9 cellular contexts compared by ENCODE assay signal in the genomic region with DNA sequence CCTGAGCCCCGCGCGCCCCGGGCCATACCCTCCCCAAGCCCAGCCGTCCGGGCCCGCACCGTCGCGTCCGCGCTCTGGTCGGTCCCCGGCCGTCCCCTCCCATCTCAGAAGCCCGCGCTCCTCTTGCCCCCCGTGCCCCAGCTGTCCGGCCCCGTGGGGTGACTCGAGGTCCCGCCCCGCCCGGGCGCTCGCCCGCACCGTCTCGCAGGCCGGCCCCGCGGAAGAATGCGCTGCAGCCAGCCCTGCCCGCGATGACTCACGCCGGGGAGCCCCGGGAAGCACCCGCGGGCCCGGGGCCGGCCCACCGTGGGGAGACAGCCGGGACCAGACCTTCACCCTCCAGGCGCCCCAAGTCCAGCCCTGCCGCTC. TPM values are rescaled to one million over a fixed set of nuclear protein-coding genes. Genes with fewer than 3 reads are reported as not detected.
DNase-seq lines count a peak whose midpoint lies in the region; ATAC-seq and TF ChIP-seq lines count a peak whose summit lies in the region.
"Had no signal": no experiment of that assay in that cellular context is flagged by ENCODE, and none has a peak within 500 bp of the region (broad histone marks: within the 10 kb centered on the region; RNA-seq: fewer than 3 reads in every experiment).

No MANE protein-coding gene starts in this region.

- peaks cover 20% of the 10 kb centered on the region for H3K4me1 Mint-ChIP-seq in central memory CD8-positive, alpha-beta T cell

- TF ChIP-seq POLR2A in thyroid gland (IDR thresholded peaks at IDR 0.05) = no peak

- intact Hi-C loops in lower lobe of right lung (cut with DNase I) = no loop called here
- intact Hi-C loops in thyroid gland (cut with DNase I) = no loop called here

- peaks cover 22% of the 10 kb centered on the region for H3K36me3 ChIP-seq in RWPE2 (ENCODE audit: low read depth)
- H3K36me3 ChIP-seq in lower lobe of right lung = no peaks in the 10 kb centered on the region
- no peaks in the 10 kb centered on the region for H3K36me3 ChIP-seq in thyroid gland

- H3K36me3 Mint-ChIP-seq in central memory CD8-positive, alpha-beta T cell (ENCODE audit: insufficient read depth) = peaks cover 13% of the 10 kb centered on the region

- H3K27ac ChIP-seq in RWPE2 (ENCODE audit: poor library complexity, severe bottlenecking) (peak overlapping the region; percentile 93), lower lobe of right lung (peak overlapping the region; percentile 82), thyroid gland (peak overlapping the region in 1 of 3 donors; percentile 70), caudate nucleus (ENCODE audit: low read depth, low read length) (no peak overlapping the region)

- no peaks in the 10 kb centered on the region for H3K9me3 ChIP-seq in RWPE2 (ENCODE audit: severe bottlenecking)
- no peaks in the 10 kb centered on the region for H3K9me3 ChIP-seq in lower lobe of right lung
- no peaks in the 10 kb centered on the region for H3K9me3 ChIP-seq in thyroid gland

- H3K4me3 ChIP-seq in RWPE2 (ENCODE audit: severe bottlenecking) (peak overlapping the region; percentile 78), lower lobe of right lung (peak overlapping the region; percentile 62), thyroid gland (replicated peaks in 1 of 3) (peak overlapping the region in 2 of 3 donors; percentile 21 to 52)

- peak overlapping the region; percentile 81 for H3K4me3 Mint-ChIP-seq in central memory CD8-positive, alpha-beta T cell

- TF ChIP-seq CTCF in GM13976 (IDR thresholded peaks at IDR 0.05; ENCODE audit: borderline replicate concordance, control extremely low read depth, extremely low read depth, insufficient read depth, missing control alignments) (no peak), RWPE2 (IDR thresholded peaks at IDR 0.05; ENCODE audit: poor library complexity, severe bottlenecking) (no peak), lower lobe of right lung (IDR thresholded peaks at IDR 0.05) (no peak), thyroid gland (IDR thresholded peaks at IDR 0.05) (no peak)

- no peaks in the 10 kb centered on the region for H3K27me3 ChIP-seq in RWPE2 (ENCODE audit: insufficient read depth, poor library complexity, severe bottlenecking)
- H3K27me3 ChIP-seq in lower lobe of right lung (ENCODE audit: low read depth) = peaks cover 14% of the 10 kb centered on the region
- no peaks in the 10 kb centered on the region for H3K27me3 ChIP-seq in thyroid gland

- H3K9me3 Mint-ChIP-seq in central memory CD8-positive, alpha-beta T cell = no peaks in the 10 kb centered on the region
- H3K9me3 Mint-ChIP-seq: T-helper 1 cell treated with Interleukin-12 subunit alpha and Interleukin-12 subunit beta and Interleukin-4 antibody, amounts not matched to agents 30 μg/mL and 1 μg/mL, for 36 hours had no signal

- in situ Hi-C loops in GM13976 (cut with MboI; ENCODE audit: low sequenced_read_pairs, unreplicated experiment) = no loop called here

- peaks cover 18% of the 10 kb centered on the region for H3K27me3 Mint-ChIP-seq in central memory CD8-positive, alpha-beta T cell

- H3K4me1 ChIP-seq in RWPE2 (ENCODE audit: insufficient read depth, poor library complexity, severe bottlenecking) = peaks cover 19% of the 10 kb centered on the region
- peaks cover 32% of the 10 kb centered on the region for H3K4me1 ChIP-seq in lower lobe of right lung
- H3K4me1 ChIP-seq in thyroid gland = peaks cover 26 to 40% of the 10 kb centered on the region in 2 donors

- ATAC-seq in RWPE2 (ENCODE audit: low read depth) (peak; percentile 44), lower lobe of right lung (peak; percentile 67 to 80), HG03342 (IDR thresholded peaks at IDR 0.05; ENCODE audit: unreplicated experiment) (no peak), GM19328 (IDR thresholded peaks at IDR 0.05; ENCODE audit: unreplicated experiment) (no peak)
- ATAC-seq in central memory CD8-positive, alpha-beta T cell (replicated peaks; ENCODE audit: extremely low read depth, poor library complexity, severe bottlenecking) = peak; percentile 10

- peak overlapping the region; percentile 59 for H3K27ac Mint-ChIP-seq in central memory CD8-positive, alpha-beta T cell (ENCODE audit: low read depth)

- peak; percentile 80 for DNase-seq in GM13976 (ENCODE audit: low spot score)
- DNase-seq in RWPE2 (ENCODE audit: low spot score) = peak; percentile 94
- no peak for DNase-seq in central memory CD8-positive, alpha-beta T cell (ENCODE audit: low spot score in 2 of 2)
- DNase-seq in lower lobe of right lung = peak; percentile 75
- peak; percentile 63 to 73 for DNase-seq in thyroid gland
- DNase-seq in caudate nucleus (lab: John Stamatoyannopoulos, UW) = no peak

- no CpG with 5 or more reads among the region's 46 CpGs for WGBS in thyroid gland, 2 donors

RNA-seq across cellular contexts. Expression of gene PHLDA2, which starts 0.3 kb away (rescaled TPM):
- total RNA-seq in lower lobe of right lung (7.2 TPM), thyroid gland (1 to 10 TPM in 2 of 4 donors, under 1 TPM in 1, not detected in 1; 0.93 to 3.7 (median 2.3) TPM)

RNA-seq across cellular contexts. Expression of gene CDKN1C, which starts 43.9 kb away (rescaled TPM):
- total RNA-seq in lower lobe of right lung (39.5 TPM), thyroid gland (10 to 100 TPM; 12.6 to 29.7 (median 16.8) TPM)

Comparison
In these comparisons a context has a peak if more than half of its experiments do, and no peak if none do; other contexts are left out.
1. DNase-seq: peak in GM13976 (single experiment), RWPE2 (single experiment), lower lobe of right lung (single experiment) and thyroid gland (2 of 2); none in central memory CD8-positive, alpha-beta T cell (0 of 2) and caudate nucleus (0 of 61).
2. ATAC-seq: peak in RWPE2 (single experiment), central memory CD8-positive, alpha-beta T cell (single experiment) and lower lobe of right lung (2 of 2); none in HG03342 (single experiment) and GM19328 (single experiment).
3. Peak in every context shown above with its lines, with median percentiles within 50 percentile points of each other: H3K4me3 ChIP-seq.